Comparison of ENCODE assay signal across 20 cellular contexts in genomic region chr12:15956010-15956409, GRCh38.
"Had no signal": no experiment of that assay in that cellular context is flagged by ENCODE, and none has a peak within 500 bp of the region (broad histone marks: within the 10 kb centered on the region; RNA-seq: fewer than 3 reads in every experiment).

No MANE protein-coding gene starts in this region.

- H3K27ac ChIP-seq: ascending aorta, left ventricle myocardium inferior, parathyroid adenoma, tibial artery, uterus, WERI-Rb-1 had no signal

- H3K4me3 Mint-ChIP-seq: naive thymus-derived CD4-positive, alpha-beta T cell had no signal

- H3K9me3 Mint-ChIP-seq: naive thymus-derived CD4-positive, alpha-beta T cell had no signal

- H3K36me3 ChIP-seq: uterus had no signal

- ATAC-seq: naive thymus-derived CD4-positive, alpha-beta T cell; stimulated activated naive CD8-positive, alpha-beta T cell treated with anti-CD3 and anti-CD28 coated beads, Interleukin-15, Interleukin-2, amounts not matched to agents 100 U/mL and 50 U/mL, for 24 hours had no signal

- H3K27ac Mint-ChIP-seq: naive thymus-derived CD4-positive, alpha-beta T cell had no signal

- FAIRE-seq: endothelial cell of umbilical vein, frontal cortex had no signal

- H3K4me3 ChIP-seq: ascending aorta, left ventricle myocardium inferior, tibial artery, uterus had no signal

- H3K4me1 ChIP-seq: ascending aorta, left ventricle myocardium inferior, parathyroid adenoma, tibial artery, uterus had no signal

- H3K27me3 ChIP-seq: ascending aorta, tibial artery, uterus had no signal

- DNase-seq: activated CD4-positive, alpha-beta T cell treated with anti-CD3 and anti-CD28 coated beads for 1 hour; activated CD8-positive, alpha-beta memory T cell treated with anti-CD3 and anti-CD28 coated beads for 24 hours; activated CD8-positive, alpha-beta memory T cell treated with anti-CD3 and anti-CD28 coated beads, Interleukin-2, amount 50 U/mL, for 48 hours; activated effector memory CD4-positive, alpha-beta T cell treated with Interleukin-2 at 50 U/mL for 16 hours; activated naive CD4-positive, alpha-beta T cell treated with anti-CD3 and anti-CD28 coated beads, Interleukin-2, amount 50 U/mL, for 16 hours; activated T-cell treated with anti-CD3 and anti-CD28 coated beads, Interleukin-2, amount 50 U/mL, for 48 hours; dermis blood vessel endothelial cell; effector memory CD4-positive, alpha-beta T cell; kidney; left ventricle myocardium inferior; naive thymus-derived CD4-positive, alpha-beta T cell; stimulated activated naive CD8-positive, alpha-beta T cell treated with anti-CD3 and anti-CD28 coated beads, Interleukin-15, Interleukin-2, amounts not matched to agents 100 U/mL and 50 U/mL, for 24 hours; substantia nigra; tibial artery; uterus; WERI-Rb-1 had no signal

- H3K9me3 ChIP-seq: ascending aorta, left ventricle myocardium inferior, tibial artery, uterus had no signal

- H3K27me3 Mint-ChIP-seq: naive thymus-derived CD4-positive, alpha-beta T cell had no signal
